In genomic region chr3:112560330-112560729, GRCh38 we compare ENCODE assay signal across 8 cellular contexts. TPM values are rescaled to one million over a fixed set of nuclear protein-coding genes. Genes with fewer than 3 reads are reported as not detected.
DNase-seq lines count a peak whose midpoint lies in the region; ATAC-seq and TF ChIP-seq lines count a peak whose summit lies in the region.

No MANE protein-coding gene starts in this region.

- H3K27ac ChIP-seq in right atrium auricular region: peak overlapping the region; percentile 96 to 97
- no peak overlapping the region for H3K27ac ChIP-seq in mesenchymal stem cell (ENCODE audit: low read length, poor library complexity, severe bottlenecking)

- H3K27me3 Mint-ChIP-seq in brain: peaks cover 6% of the 10 kb centered on the region

- DNase-seq in right atrium auricular region (ENCODE audit: low spot score): no peak
- DNase-seq in Right ventricle myocardium inferior (ENCODE audit: missing footprints): no peak
- no peak for DNase-seq in mesenchymal stem cell
- no peak for DNase-seq in kidney glomerular epithelial cell (lab: John Stamatoyannopoulos, UW)
- DNase-seq in NK-92 (lab: John Stamatoyannopoulos, UW; ENCODE audit: unreplicated experiment): no peak
- DNase-seq in activated CD4-positive, CD25-positive, alpha-beta regulatory T cell (lab: John Stamatoyannopoulos, UW): no peak
- DNase-seq in middle frontal gyrus (ENCODE audit: extremely low spot score, low spot score): no peak

- H3K4me1 ChIP-seq in right atrium auricular region (peaks cover 0 to 32% of the 10 kb centered on the region in 2 donors), mesenchymal stem cell (ENCODE audit: control insufficient read depth, insufficient read depth, low read depth, low read length) (peaks cover 1% of the 10 kb centered on the region)

- no peak overlapping the region for H3K4ac ChIP-seq in mesenchymal stem cell (ENCODE audit: low read depth in 1 of 2, low read length in 2 of 2)

- intact Hi-C loops in Right ventricle myocardium inferior (cut with DNase I): loop anchor here (10.0 kb wide), 1 partner anchor 434 kb away; the partner anchor contains the start of gene GTPBP8

- peaks cover 0 to 5% (median 0%) of the 10 kb centered on the region in 5 experiments for H3K9me3 Mint-ChIP-seq in brain

- H3K27me3 ChIP-seq in right atrium auricular region: no peaks in the 10 kb centered on the region
- no peaks in the 10 kb centered on the region for H3K27me3 ChIP-seq in mesenchymal stem cell (ENCODE audit: control insufficient read depth in 1 of 2, insufficient read depth in 1 of 2, low read length in 2 of 2)

- no peak overlapping the region for H2AFZ ChIP-seq in mesenchymal stem cell (ENCODE audit: low read depth, low read length)

- peak overlapping the region; percentile 58 to 100 (median 98) for H3K27ac Mint-ChIP-seq in brain

- peak overlapping the region; percentile 79 for H3K4me2 ChIP-seq in mesenchymal stem cell (ENCODE audit: low read length, poor library complexity, severe bottlenecking)

- no peak overlapping the region for H3K14ac ChIP-seq in mesenchymal stem cell (ENCODE audit: low read length in 2 of 2)

- H3K9me3 ChIP-seq in right atrium auricular region: no peaks in the 10 kb centered on the region
- H3K9me3 ChIP-seq in mesenchymal stem cell (ENCODE audit: control insufficient read depth, low read length): no peaks in the 10 kb centered on the region

- no peak for ATAC-seq in Right ventricle myocardium inferior

- H3K4me3 ChIP-seq in right atrium auricular region (peak overlapping the region; percentile 59 to 78), mesenchymal stem cell (ENCODE audit: insufficient read depth in 1 of 2, low read depth in 1 of 2, low read length in 2 of 2) (peak overlapping the region in 1 of 2 experiments; percentile 98)

- H2AK5ac ChIP-seq in mesenchymal stem cell (ENCODE audit: low read length, severe bottlenecking): no peak overlapping the region

- H3K23ac ChIP-seq in mesenchymal stem cell (ENCODE audit: low read length in 2 of 2): no peak overlapping the region

- H2BK120ac ChIP-seq in mesenchymal stem cell (ENCODE audit: low read depth, low read length): no peak overlapping the region

- H3K4me1 Mint-ChIP-seq in brain: peaks cover 64% of the 10 kb centered on the region

- peaks cover 27% of the 10 kb centered on the region for H3K36me3 Mint-ChIP-seq in brain

- no peak overlapping the region for H2BK5ac ChIP-seq in mesenchymal stem cell (ENCODE audit: low read depth, low read length, poor library complexity, severe bottlenecking)

- no peak overlapping the region for H2BK15ac ChIP-seq in mesenchymal stem cell (ENCODE audit: low read depth, poor library complexity, severe bottlenecking)

- H3K36me3 ChIP-seq in right atrium auricular region: no peaks in the 10 kb centered on the region
- peaks cover 4 to 20% of the 10 kb centered on the region in 2 experiments for H3K36me3 ChIP-seq in mesenchymal stem cell (ENCODE audit: control insufficient read depth in 1 of 2, insufficient read depth in 2 of 2, low read depth in 1 of 2, low read length in 2 of 2)

- peak overlapping the region; percentile 97 to 100 (median 99) for H3K4me3 Mint-ChIP-seq in brain

- peak overlapping the region; percentile 99 for H3K9ac ChIP-seq in mesenchymal stem cell (ENCODE audit: low read length)

- H4K91ac ChIP-seq in mesenchymal stem cell (ENCODE audit: low read length): no peak overlapping the region

- no peak overlapping the region for H4K8ac ChIP-seq in mesenchymal stem cell (ENCODE audit: low read length)

- H2BK12ac ChIP-seq in mesenchymal stem cell (ENCODE audit: low read length in 2 of 2): no peak overlapping the region

- peaks cover 4% of the 10 kb centered on the region for H3K79me1 ChIP-seq in mesenchymal stem cell (replicated peaks; ENCODE audit: low read length, poor library complexity, severe bottlenecking)

- WGBS in mesenchymal stem cell: 9% methylated on average over 1 of the region's 2 CpGs

- no peak overlapping the region for H3K18ac ChIP-seq in mesenchymal stem cell (ENCODE audit: low read depth in 1 of 2, low read length in 2 of 2)

- TF ChIP-seq CTCF in right atrium auricular region (IDR thresholded peaks at IDR 0.05) (no peak), brain (conservative IDR thresholded peaks at IDR 0.05) (no peak)

RNA-seq across cellular contexts. Expression of gene ATG3, which starts 1.4 kb away (rescaled TPM):
- total RNA-seq in right atrium auricular region (10 to 100 TPM; 28.7 to 57.5 TPM), Right ventricle myocardium inferior (38.2 TPM)
- 42.8 TPM for polyA plus RNA-seq in brain (ENCODE audit: insufficient read depth, low read depth, low replicate concordance)
- polyA plus RNA-seq in mesenchymal stem cell (2013, experiment 1 of 2): 51.1 TPM
- polyA plus RNA-seq in mesenchymal stem cell (2013, experiment 2 of 2): 54.1 TPM

RNA-seq across cellular contexts. Expression of gene SLC35A5, which starts 1.5 kb away (rescaled TPM):
- total RNA-seq in right atrium auricular region (10 to 100 TPM; 16.4 to 16.5 TPM), Right ventricle myocardium inferior (14.6 TPM)
- polyA plus RNA-seq in brain (ENCODE audit: insufficient read depth, low read depth, low replicate concordance): 43.1 TPM
- 22.8 TPM for polyA plus RNA-seq in mesenchymal stem cell (2013, experiment 1 of 2)
- polyA plus RNA-seq in mesenchymal stem cell (2013, experiment 2 of 2): 25.0 TPM
